ENCODE assay signal across 8 cellular contexts in genomic region chr1:63321788-63322247, GRCh38. TPM values are rescaled to one million over a fixed set of nuclear protein-coding genes. Genes with fewer than 3 reads are reported as not detected.
DNase-seq lines count a peak whose midpoint lies in the region; ATAC-seq and TF ChIP-seq lines count a peak whose summit lies in the region.

No MANE protein-coding gene starts in this region.

- H3K27ac ChIP-seq in duodenal mucosa (ENCODE audit: low read depth, low read length) (no peak overlapping the region), osteoblast (ENCODE audit: low read depth, low read length) (no peak overlapping the region)

- H3K4me3 ChIP-seq in duodenal mucosa (ENCODE audit: low read depth in 1 of 2, low read length in 2 of 2) (peak overlapping the region; percentile 67), osteoblast (ENCODE audit: insufficient read depth, low read length) (peak overlapping the region; percentile 67)

- no peaks in the 10 kb centered on the region for H3K79me2 ChIP-seq in osteoblast (ENCODE audit: insufficient read depth, low read length)

- peak overlapping the region; percentile 78 for H3K4me2 ChIP-seq in osteoblast (ENCODE audit: insufficient read depth, low read length)

- H2AFZ ChIP-seq in osteoblast (ENCODE audit: low read length), result peak overlapping the region; percentile 47

- H4K20me1 ChIP-seq in osteoblast (ENCODE audit: insufficient read depth, low read length), result no peaks in the 10 kb centered on the region

- H3K9me3 ChIP-seq in duodenal mucosa (ENCODE audit: control insufficient read depth in 1 of 2, low read length in 2 of 2) (no peaks in the 10 kb centered on the region), osteoblast (ENCODE audit: low read depth, low read length) (peaks cover 2% of the 10 kb centered on the region)

- peaks cover 86 to 94% of the 10 kb centered on the region in 2 donors for H3K27me3 ChIP-seq in duodenal mucosa (ENCODE audit: control insufficient read depth in 1 of 2, insufficient read depth in 2 of 2, low read length in 2 of 2)
- H3K27me3 ChIP-seq in osteoblast (ENCODE audit: insufficient read depth, low read length), result peaks cover 99% of the 10 kb centered on the region

- DNase-seq in osteoblast (ENCODE audit: insufficient read length, low spot score, missing footprints) (peak; percentile 94), NOMO-1 treated with dmso at 0.1 percent for 144 hours (lab: John Stamatoyannopoulos, UW; ENCODE audit: unreplicated experiment) (no peak)
- DNase-seq in stimulated activated naive CD4-positive, alpha-beta T cell treated with Interleukin-2 at 50 U/mL for 16 hours (lab: John Stamatoyannopoulos, UW), result no peak

- peak; percentile 35 for ATAC-seq in GM18870 (IDR thresholded peaks at IDR 0.05; ENCODE audit: unreplicated experiment)
- ATAC-seq in HG03521 (IDR thresholded peaks at IDR 0.05; ENCODE audit: unreplicated experiment), result peak; percentile 30
- no peak for ATAC-seq in HG02885 (IDR thresholded peaks at IDR 0.05; ENCODE audit: poor library complexity, unreplicated experiment)
- no peak for ATAC-seq in GM21367 (IDR thresholded peaks at IDR 0.05; ENCODE audit: unreplicated experiment)

- H3K4me1 ChIP-seq in duodenal mucosa (ENCODE audit: control insufficient read depth in 1 of 2, insufficient read depth in 2 of 2, low read length in 2 of 2) (peaks cover 6% of the 10 kb centered on the region in 2 donors), osteoblast (ENCODE audit: insufficient read depth, low read length) (peaks cover 2% of the 10 kb centered on the region)

- TF ChIP-seq CTCF in osteoblast (IDR thresholded peaks at IDR 0.05; ENCODE audit: extremely low read depth, low read depth, low read length), result no peak

- H3K36me3 ChIP-seq in duodenal mucosa (ENCODE audit: control insufficient read depth in 1 of 2, insufficient read depth in 2 of 2, low read length in 2 of 2) (no peaks in the 10 kb centered on the region), osteoblast (ENCODE audit: insufficient read depth, low read length) (no peaks in the 10 kb centered on the region)

- peak overlapping the region; percentile 18 to 39 for H3K9ac ChIP-seq in duodenal mucosa (ENCODE audit: low read depth in 1 of 2, low read length in 2 of 2)

RNA-seq across cellular contexts. Expression of gene FOXD3, which starts 0.5 kb away (rescaled TPM):
- total RNA-seq in osteoblast, result not detected in 2 replicates

RNA-seq across cellular contexts. Expression of gene ALG6, which starts 45.6 kb away (rescaled TPM):
- total RNA-seq in osteoblast, result 8.3 and 8.8 TPM in 2 replicates

Comparison
In these comparisons a context has a peak if more than half of its experiments do, and no peak if none do; other contexts are left out.
1. ATAC-seq: peak in GM18870 (single experiment) and HG03521 (single experiment); none in HG02885 (single experiment) and GM21367 (single experiment).